21 cellular contexts compared by ENCODE assay signal in genomic region chr10:14328881-14329280, GRCh38.
"Had no signal": no experiment of that assay in that cellular context is flagged by ENCODE, and none has a peak within 500 bp of the region (broad histone marks: within the 10 kb centered on the region; RNA-seq: fewer than 3 reads in every experiment).

No MANE protein-coding gene starts in this region.

- H3K36me3 Mint-ChIP-seq: memory B cell; natural killer cell; stimulated activated effector memory CD8-positive, alpha-beta T cell treated with anti-CD3 and anti-CD28 coated beads, Interleukin-12 subunit alpha, Interleukin-12 subunit beta, amount 100 ng/mL, for 72 hours had no signal

- H3K27ac Mint-ChIP-seq: dendritic cell treated with granulocyte-macrophage colony-stimulating factor and Interleukin-4, amounts not matched to agents 40 ng/mL and 50 ng/mL, for 4 days; memory B cell; natural killer cell; stimulated activated effector memory CD8-positive, alpha-beta T cell treated with anti-CD3 and anti-CD28 coated beads, Interleukin-12 subunit alpha, Interleukin-12 subunit beta, amount 100 ng/mL, for 72 hours had no signal

- H3K9me3 Mint-ChIP-seq: dendritic cell treated with granulocyte-macrophage colony-stimulating factor and Interleukin-4, amounts not matched to agents 40 ng/mL and 50 ng/mL, for 4 days; memory B cell; natural killer cell; stimulated activated effector memory CD8-positive, alpha-beta T cell treated with anti-CD3 and anti-CD28 coated beads, Interleukin-12 subunit alpha, Interleukin-12 subunit beta, amount 100 ng/mL, for 72 hours had no signal

- H3K4me3 Mint-ChIP-seq: dendritic cell treated with granulocyte-macrophage colony-stimulating factor and Interleukin-4, amounts not matched to agents 40 ng/mL and 50 ng/mL, for 4 days; memory B cell; natural killer cell; stimulated activated effector memory CD8-positive, alpha-beta T cell treated with anti-CD3 and anti-CD28 coated beads, Interleukin-12 subunit alpha, Interleukin-12 subunit beta, amount 100 ng/mL, for 72 hours had no signal

- H3K9me3 ChIP-seq: colonic mucosa, lower lobe of right lung, pancreas, prostate gland, sigmoid colon, stomach, testis, tibial artery, upper lobe of left lung had no signal

- H3K4me3 ChIP-seq: colonic mucosa, lower lobe of right lung, pancreas, prostate gland, stomach, testis, tibial artery, upper lobe of left lung had no signal

- H3K36me3 ChIP-seq: colonic mucosa, lower lobe of right lung, pancreas, prostate gland, sigmoid colon, stomach, tibial artery, upper lobe of left lung had no signal

- H3K4me1 Mint-ChIP-seq: memory B cell; stimulated activated effector memory CD8-positive, alpha-beta T cell treated with anti-CD3 and anti-CD28 coated beads, Interleukin-12 subunit alpha, Interleukin-12 subunit beta, amount 100 ng/mL, for 72 hours had no signal

- DNase-seq: colonic mucosa; effector memory CD4-positive, alpha-beta T cell; erythroblast; left ventricle myocardium superior; lower lobe of right lung; natural killer cell; pancreas; right cardiac atrium; sigmoid colon; stimulated activated CD4-positive, alpha-beta T cell treated with anti-CD3 and anti-CD28 coated beads, Interleukin-2, amount 100 ng/mL, for 24 hours; stimulated activated CD4-positive, alpha-beta T cell treated with anti-CD3 and anti-CD28 coated beads, Interleukin-4, amount 100 ng/mL, for 24 hours; stimulated activated naive CD4-positive, alpha-beta T cell treated with Interleukin-2 at 50 U/mL for 16 hours; stomach; substantia nigra; testis; tibial artery; upper lobe of left lung had no signal

- H3K4me1 ChIP-seq: colonic mucosa, lower lobe of right lung, pancreas, prostate gland, tibial artery, upper lobe of left lung had no signal

- H3K27ac ChIP-seq: colonic mucosa, lower lobe of right lung, pancreas, prostate gland, sigmoid colon, stomach, testis, tibial artery, upper lobe of left lung had no signal

- H3K27me3 ChIP-seq: colonic mucosa, pancreas, sigmoid colon, testis, upper lobe of left lung had no signal
